ENCODE assay signal across 8 cellular contexts in genomic region chr7:17301491-17302101, GRCh38. TPM values are rescaled to one million over a fixed set of nuclear protein-coding genes. Genes with fewer than 3 reads are reported as not detected.
DNase-seq lines count a peak whose midpoint lies in the region; ATAC-seq and TF ChIP-seq lines count a peak whose summit lies in the region.

No MANE protein-coding gene starts in this region.

- no peak overlapping the region for H2BK5ac ChIP-seq in H9 (ENCODE audit: insufficient read length, low read length)

- no peak overlapping the region for H3K56ac ChIP-seq in H9 (ENCODE audit: insufficient read length, low read depth, low read length)

- H3K27ac ChIP-seq in H9 (ENCODE audit: insufficient read length, low read depth, low read length) (no peak overlapping the region), SU-DHL-6 (ENCODE audit: low read depth, low read length) (peak overlapping the region; percentile 11; the same call in 1 of the 2 replicates), thoracic aorta (peak overlapping the region in 1 of 2 donors; percentile 23)

- H3K27me3 Mint-ChIP-seq in H9 (ENCODE audit: low read depth) = peaks cover 22% of the 10 kb centered on the region
- peaks cover 12% of the 10 kb centered on the region for H3K27me3 Mint-ChIP-seq in mesothelial cell of epicardium (ENCODE audit: low read depth)

- peaks cover 26 to 27% of the 10 kb centered on the region in 2 experiments for H3K4me1 Mint-ChIP-seq in H9
- peaks cover 41% of the 10 kb centered on the region for H3K4me1 Mint-ChIP-seq in mesothelial cell of epicardium

- H4K8ac ChIP-seq in H9 (replicated peaks; ENCODE audit: insufficient read length, low read depth, low read length) = no peak overlapping the region

- no peak for ATAC-seq in thoracic aorta (ENCODE audit: insufficient number of reproducible peaks, low FRiP score, low read depth)
- ATAC-seq in HG02623 (IDR thresholded peaks at IDR 0.05; ENCODE audit: unreplicated experiment) = no peak
- ATAC-seq in GM21381 (IDR thresholded peaks at IDR 0.05; ENCODE audit: unreplicated experiment) = no peak

- H2BK120ac ChIP-seq in H9 (ENCODE audit: low read depth, low read length, poor library complexity, severe bottlenecking) = no peak overlapping the region

- H3K36me3 Mint-ChIP-seq in H9 (ENCODE audit: insufficient read depth in 1 of 3, low read depth in 3 of 3) (peaks cover 0 to 7% (median 3%) of the 10 kb centered on the region in 3 experiments; a peak in 4 of 7 replicates), mesothelial cell of epicardium (no peaks in the 10 kb centered on the region)

- H3K23me2 ChIP-seq in H9 (ENCODE audit: insufficient read length, low read depth, low read length, poor library complexity, severe bottlenecking) = peaks cover 7% of the 10 kb centered on the region

- H3K9me3 ChIP-seq in BE2C (peaks cover 8% of the 10 kb centered on the region; the same call in 1 of the 2 replicates), H9 (ENCODE audit: control insufficient read depth, low read depth, low read length) (no peaks in the 10 kb centered on the region), SU-DHL-6 (ENCODE audit: insufficient read depth, low read length) (no peaks in the 10 kb centered on the region), thoracic aorta (no peaks in the 10 kb centered on the region)

- peaks cover 27% of the 10 kb centered on the region; the same call in 1 of the 2 replicates for H3F3A ChIP-seq in SU-DHL-6 (ENCODE audit: insufficient read depth)

- H3K9me3 Mint-ChIP-seq in H9 (peaks cover 0 to 8% of the 10 kb centered on the region in 2 experiments; a peak in 1 of 5 replicates), mesothelial cell of epicardium (peaks cover 7% of the 10 kb centered on the region)

- no peak overlapping the region for H3K14ac ChIP-seq in H9 (ENCODE audit: insufficient read depth, low read length)

- DNase-seq in BE2C (peak; percentile 39), H9 (no peak), mesothelial cell of epicardium (ENCODE audit: low spot score in 2 of 2, unreplicated experiment in 2 of 2) (no peak), thoracic aorta (ENCODE audit: low spot score) (peak; percentile 4)
- DNase-seq in central memory CD4-positive, alpha-beta T cell = peak; percentile 40

- no peak overlapping the region for H2BK12ac ChIP-seq in H9 (ENCODE audit: insufficient read length, low read depth, low read length)

- H3K27me3 ChIP-seq in BE2C (peaks cover 24% of the 10 kb centered on the region), H9 (ENCODE audit: insufficient read depth, low read length) (no peaks in the 10 kb centered on the region; the same call in 1 of the 2 replicates), SU-DHL-6 (ENCODE audit: low read length) (no peaks in the 10 kb centered on the region), thoracic aorta (replicated peaks; ENCODE audit: insufficient read depth) (no peaks in the 10 kb centered on the region)

- H4K91ac ChIP-seq in H9 (ENCODE audit: insufficient read length, low read depth, low read length) = no peak overlapping the region

- no peaks in the 10 kb centered on the region; the same call in 1 of the 2 replicates for H3K9me2 ChIP-seq in SU-DHL-6 (replicated peaks; ENCODE audit: insufficient read depth, low read length)

- peak; percentile 46 for TF ChIP-seq CTCF in BE2C (IDR thresholded peaks at IDR 0.05; ENCODE audit: low read depth, low read length)
- peak; percentile 73 for TF ChIP-seq CTCF in H9 (conservative IDR thresholded peaks at IDR 0.05)
- TF ChIP-seq CTCF in SU-DHL-6 (IDR thresholded peaks at IDR 0.05; ENCODE audit: insufficient read depth, low read length, poor library complexity, severe bottlenecking) = peak; percentile 89
- peak; percentile 90 for TF ChIP-seq CTCF in mesothelial cell of epicardium (IDR thresholded peaks at IDR 0.05; ENCODE audit: unreplicated experiment)
- peak; percentile 64 for TF ChIP-seq CTCF in thoracic aorta (IDR thresholded peaks at IDR 0.05)

- H3K27ac Mint-ChIP-seq in H9 (no peak overlapping the region), mesothelial cell of epicardium (no peak overlapping the region)

- H3K79me2 ChIP-seq in H9 (ENCODE audit: insufficient read depth, low read length) (no peaks in the 10 kb centered on the region; the same call in 1 of the 2 replicates), SU-DHL-6 (ENCODE audit: insufficient read depth, low read length) (peaks cover 71% of the 10 kb centered on the region)

- H3K4me3 ChIP-seq in BE2C (ENCODE audit: low read depth, low read length) (no peak overlapping the region), SU-DHL-6 (ENCODE audit: insufficient read depth, low read length, poor library complexity, severe bottlenecking) (peak overlapping the region; percentile 21), thoracic aorta (peak overlapping the region; percentile 99)

- no peak overlapping the region for H3K9ac ChIP-seq in H9 (ENCODE audit: extremely low read depth, insufficient read length, low read length)
- 0 out of 2 replicates have a peak overlapping the region, but pooled peaks have one; percentile 15 for H3K9ac ChIP-seq in SU-DHL-6 (ENCODE audit: low read length)

- no peaks in the 10 kb centered on the region for H3K36me3 ChIP-seq in BE2C
- no peaks in the 10 kb centered on the region; the same call in 1 of the 2 replicates for H3K36me3 ChIP-seq in SU-DHL-6 (ENCODE audit: low read length)
- no peaks in the 10 kb centered on the region for H3K36me3 ChIP-seq in thoracic aorta

- no peak overlapping the region for H2AK5ac ChIP-seq in H9 (ENCODE audit: insufficient read length, low read length)

- H3K4me2 ChIP-seq in H9 (ENCODE audit: insufficient read depth, insufficient read length, low read length) (no peak overlapping the region), SU-DHL-6 (ENCODE audit: low read depth, low read length, poor library complexity, severe bottlenecking) (peak overlapping the region; percentile 62)

- no peak overlapping the region for H4K5ac ChIP-seq in H9 (ENCODE audit: insufficient read length, low read depth, low read length)

- no peak overlapping the region for H2BK20ac ChIP-seq in H9 (ENCODE audit: low read depth, low read length, poor library complexity, severe bottlenecking)

- no peak overlapping the region for H3K23ac ChIP-seq in H9 (ENCODE audit: insufficient read length, low read depth, low read length)

- no peak overlapping the region for H3K18ac ChIP-seq in H9 (ENCODE audit: insufficient read length, low read depth, low read length)

- no peak overlapping the region for H3T11ph ChIP-seq in H9 (ENCODE audit: low read length)

- H2AFZ ChIP-seq in H9 (ENCODE audit: low read length) (no peak overlapping the region), SU-DHL-6 (ENCODE audit: low read depth, low read length, severe bottlenecking) (no peak overlapping the region)

- no peak overlapping the region for H3K4me3 Mint-ChIP-seq in H9
- peak overlapping the region; percentile 23 for H3K4me3 Mint-ChIP-seq in mesothelial cell of epicardium

- H3K4me1 ChIP-seq in BE2C (no peaks in the 10 kb centered on the region; the same call in 1 of the 2 replicates), H9 (ENCODE audit: insufficient read depth, low read length) (peaks cover 4% of the 10 kb centered on the region; the same call in 1 of the 2 replicates), thoracic aorta (ENCODE audit: control insufficient read depth in 1 of 2, low read depth in 2 of 2) (peaks cover 39 to 53% of the 10 kb centered on the region in 2 donors)

- no peaks in the 10 kb centered on the region for H3K79me1 ChIP-seq in H9 (ENCODE audit: insufficient read depth, low read depth, low read length, poor library complexity, severe bottlenecking)

- no peak overlapping the region for H3K4ac ChIP-seq in H9 (ENCODE audit: low read depth, low read length)

- no peak overlapping the region for H2BK15ac ChIP-seq in H9 (ENCODE audit: low read depth, low read length)

- H4K20me1 ChIP-seq in H9 (ENCODE audit: control insufficient read depth, insufficient read depth, insufficient read length) (no peaks in the 10 kb centered on the region), SU-DHL-6 (ENCODE audit: low read depth, low read length) (peaks cover 49% of the 10 kb centered on the region)

- no CpG with 5 or more reads among the region's 2 CpGs for WGBS in H9 (ENCODE audit: extremely low coverage, insufficient read length, low lambda C conversion rate)

RNA-seq across cellular contexts. Expression of gene AHR, which starts 3.1 kb away (rescaled TPM):
- polyA plus RNA-seq in BE2C (2012; ENCODE audit: insufficient read depth, insufficient read length, low read depth) = not detected
- 5.2 and 6.1 TPM in 2 replicates for total RNA-seq in H9 (2021)
- 45.6 to 49.7 TPM (median 48.0 TPM) in 3 replicates for total RNA-seq in mesothelial cell of epicardium
- total RNA-seq in thoracic aorta = 100 to 1,000 TPM; 131 to 191 TPM

Comparison
In these comparisons a context has a peak if more than half of its experiments do, and no peak if none do; other contexts are left out.
1. DNase-seq: peak in BE2C (single experiment), central memory CD4-positive, alpha-beta T cell (single experiment) and thoracic aorta (single experiment); none in H9 (single experiment) and mesothelial cell of epicardium (0 of 2).
2. Peak in every context shown above with its lines, with median percentiles within 50 percentile points of each other: CTCF ChIP-seq.